In the genomic region with DNA sequence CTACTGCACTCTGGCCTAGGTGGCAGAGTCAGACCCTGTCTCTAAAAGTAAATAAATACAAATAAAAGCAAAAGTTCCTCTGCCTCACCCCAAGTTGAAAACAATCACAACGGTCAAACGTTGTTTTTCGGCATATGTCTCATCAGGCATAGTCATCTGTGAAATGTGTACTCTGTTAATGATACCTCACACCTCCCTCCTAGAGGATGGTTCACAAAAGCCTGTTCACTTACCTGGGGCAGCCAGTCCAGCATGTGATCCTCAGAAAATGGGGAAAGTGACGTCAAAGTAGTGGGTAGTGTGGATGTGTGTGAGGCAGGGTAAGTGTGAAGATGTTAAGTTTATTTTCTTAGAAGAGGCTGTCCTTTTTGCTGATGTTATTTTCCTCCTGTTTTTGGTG, we compare ENCODE assay signal across 19 cellular contexts.
DNase-seq lines count a peak whose midpoint lies in the region; ATAC-seq, FAIRE-seq and TF ChIP-seq lines count a peak whose summit lies in the region.
"Had no signal": no experiment of that assay in that cellular context is flagged by ENCODE, and none has a peak within 500 bp of the region (broad histone marks: within the 10 kb centered on the region; RNA-seq: fewer than 3 reads in every experiment).

No MANE protein-coding gene starts in this region.

- no peak for ATAC-seq in stimulated activated naive CD8-positive, alpha-beta T cell treated with anti-CD3 and anti-CD28 coated beads, Interleukin-15, Interleukin-2, amounts not matched to agents 100 U/mL and 50 U/mL, for 24 hours
- ATAC-seq in activated T-helper 17 cell treated with anti-CD3 and anti-CD28 coated beads, Interleukin-2, amount 50 U/mL, for 72 hours (replicated peaks): peak; percentile 79
- ATAC-seq in natural killer cell: peak in 1 of 3 donors; percentile 36
- ATAC-seq in HG03025 (IDR thresholded peaks at IDR 0.05; ENCODE audit: low FRiP score, unreplicated experiment): no peak
- no peak for ATAC-seq in GM21367 (IDR thresholded peaks at IDR 0.05; ENCODE audit: unreplicated experiment)
- ATAC-seq: GM12878 had no signal

- FAIRE-seq in frontal cortex (lab: Jason Lieb, UNC): no peak
- FAIRE-seq: A204.1, GM12878, H1 had no signal

- TF ChIP-seq CTCF in natural killer cell (IDR thresholded peaks at IDR 0.05): no peak

- no peak for DNase-seq in stimulated activated naive CD8-positive, alpha-beta T cell treated with anti-CD3 and anti-CD28 coated beads, Interleukin-15, Interleukin-2, amounts not matched to agents 100 U/mL and 50 U/mL, for 24 hours
- DNase-seq in natural killer cell: no peak
- DNase-seq in frontal cortex (ENCODE audit: low spot score in 2 of 2): no peak
- DNase-seq: ACHN; BE2C; C1 segment of cervical spinal cord; Calu3; CD4-positive, alpha-beta memory T cell; DMS 273 treated with DMSO at 0.1 percent for 48 hours; DMS53; DND-41; H9 had no signal

- peaks cover 30% of the 10 kb centered on the region for H3K4me1 Mint-ChIP-seq in stimulated activated naive CD8-positive, alpha-beta T cell treated with anti-CD3 and anti-CD28 coated beads, Interleukin-15, Interleukin-2, amounts not matched to agents 100 ng/mL and 50 ng/mL, for 24 hours (ENCODE audit: low read depth)
- peaks cover 8% of the 10 kb centered on the region for H3K4me1 Mint-ChIP-seq in activated T-helper 17 cell treated with anti-CD3 and anti-CD28 coated beads, Interleukin-2, amount 50 U/mL, for 72 hours
- peaks cover 73 to 91% of the 10 kb centered on the region in 2 donors for H3K4me1 Mint-ChIP-seq in natural killer cell

- intact Hi-C loops in natural killer cell (cut with micrococcal nuclease): no loop called here

- H3K36me3 Mint-ChIP-seq in stimulated activated naive CD8-positive, alpha-beta T cell treated with anti-CD3 and anti-CD28 coated beads, Interleukin-15, Interleukin-2, amounts not matched to agents 100 ng/mL and 50 ng/mL, for 24 hours (ENCODE audit: low read depth): peaks cover 12% of the 10 kb centered on the region
- no peaks in the 10 kb centered on the region for H3K36me3 Mint-ChIP-seq in activated T-helper 17 cell treated with anti-CD3 and anti-CD28 coated beads, Interleukin-2, amount 50 U/mL, for 72 hours (ENCODE audit: low read depth)
- H3K36me3 Mint-ChIP-seq in natural killer cell: no peaks in the 10 kb centered on the region

- H3K27me3 Mint-ChIP-seq in stimulated activated naive CD8-positive, alpha-beta T cell treated with anti-CD3 and anti-CD28 coated beads, Interleukin-15, Interleukin-2, amounts not matched to agents 100 ng/mL and 50 ng/mL, for 24 hours: no peaks in the 10 kb centered on the region
- no peaks in the 10 kb centered on the region for H3K27me3 Mint-ChIP-seq in activated T-helper 17 cell treated with anti-CD3 and anti-CD28 coated beads, Interleukin-2, amount 50 U/mL, for 72 hours
- H3K27me3 Mint-ChIP-seq in natural killer cell (ENCODE audit: low read depth in 2 of 2): no peaks in the 10 kb centered on the region
- H3K27me3 Mint-ChIP-seq: CD4-positive, alpha-beta memory T cell had no signal

- no peak overlapping the region for H3K27ac Mint-ChIP-seq in stimulated activated naive CD8-positive, alpha-beta T cell treated with anti-CD3 and anti-CD28 coated beads, Interleukin-15, Interleukin-2, amounts not matched to agents 100 ng/mL and 50 ng/mL, for 24 hours
- no peak overlapping the region for H3K27ac Mint-ChIP-seq in activated T-helper 17 cell treated with anti-CD3 and anti-CD28 coated beads, Interleukin-2, amount 50 U/mL, for 72 hours
- H3K27ac Mint-ChIP-seq in natural killer cell: peak overlapping the region; percentile 61 to 62

- H3K9me3 Mint-ChIP-seq in stimulated activated naive CD8-positive, alpha-beta T cell treated with anti-CD3 and anti-CD28 coated beads, Interleukin-15, Interleukin-2, amounts not matched to agents 100 ng/mL and 50 ng/mL, for 24 hours: no peaks in the 10 kb centered on the region
- no peaks in the 10 kb centered on the region for H3K9me3 Mint-ChIP-seq in activated T-helper 17 cell treated with anti-CD3 and anti-CD28 coated beads, Interleukin-2, amount 50 U/mL, for 72 hours
- H3K9me3 Mint-ChIP-seq in natural killer cell: no peaks in the 10 kb centered on the region
- H3K9me3 Mint-ChIP-seq: H9 had no signal

- H3K4me3 Mint-ChIP-seq in stimulated activated naive CD8-positive, alpha-beta T cell treated with anti-CD3 and anti-CD28 coated beads, Interleukin-15, Interleukin-2, amounts not matched to agents 100 ng/mL and 50 ng/mL, for 24 hours: peak overlapping the region; percentile 4
- peak overlapping the region; percentile 3 for H3K4me3 Mint-ChIP-seq in activated T-helper 17 cell treated with anti-CD3 and anti-CD28 coated beads, Interleukin-2, amount 50 U/mL, for 72 hours
- H3K4me3 Mint-ChIP-seq in natural killer cell: peak overlapping the region; percentile 25
- H3K4me3 Mint-ChIP-seq: H9 had no signal

Comparison
In these comparisons a context has a peak if more than half of its experiments do, and no peak if none do; other contexts are left out.
1. H3K27ac Mint-ChIP-seq: peak in natural killer cell (2 of 2); none in stimulated activated naive CD8-positive, alpha-beta T cell treated with anti-CD3 and anti-CD28 coated beads, Interleukin-15, Interleukin-2, amounts not matched to agents 100 ng/mL and 50 ng/mL, for 24 hours (single experiment) and activated T-helper 17 cell treated with anti-CD3 and anti-CD28 coated beads, Interleukin-2, amount 50 U/mL, for 72 hours (single experiment).
2. Peak in every context shown above with its lines, with median percentiles within 50 percentile points of each other: H3K4me3 Mint-ChIP-seq.